ENCODE assay signal across 8 cellular contexts in genomic region chr19:42253245-42254082, GRCh38. TPM values are rescaled to one million over a fixed set of nuclear protein-coding genes. Genes with fewer than 3 reads are reported as not detected.
DNase-seq lines count a peak whose midpoint lies in the region; ATAC-seq and TF ChIP-seq lines count a peak whose summit lies in the region.

No MANE protein-coding gene starts in this region.

- peak; percentile 68 for DNase-seq in EH (ENCODE audit: low read depth)
- peak; percentile 45 for DNase-seq in activated T-helper 9 cell treated with anti-CD3 and anti-CD28 coated beads, Interleukin-2, amount 50 U/mL, for 16 hours (ENCODE audit: low read depth)
- DNase-seq in fibroblast of villous mesenchyme (ENCODE audit: low read depth) = peak; percentile 46
- DNase-seq in neural progenitor cell (ENCODE audit: low spot score) = peak; percentile 91
- DNase-seq in type B pancreatic cell (ENCODE audit: extremely low spot score, unreplicated experiment) = peak; percentile 84
- no peak for DNase-seq in GOT3 (lab: John Stamatoyannopoulos, UW)

- H3K27ac ChIP-seq in neural progenitor cell = peak overlapping the region; percentile 86

- H3K4me1 ChIP-seq in neural progenitor cell = peaks cover 34% of the 10 kb centered on the region

- peaks cover 51% of the 10 kb centered on the region for H4K20me1 ChIP-seq in neural progenitor cell (ENCODE audit: low read depth)

- no peaks in the 10 kb centered on the region for H3K27me3 ChIP-seq in neural progenitor cell

- H3F3A ChIP-seq in neural progenitor cell (ENCODE audit: low read depth) = peaks cover 42% of the 10 kb centered on the region

- H3K36me3 ChIP-seq in neural progenitor cell = no peaks in the 10 kb centered on the region

- H3K4me3 ChIP-seq in fibroblast of villous mesenchyme (ENCODE audit: low read depth, low read length) = peak overlapping the region; percentile 90
- peak overlapping the region; percentile 93 for H3K4me3 ChIP-seq in neural progenitor cell

- peak; percentile 14 for ATAC-seq in HG02852 (IDR thresholded peaks at IDR 0.05; ENCODE audit: unreplicated experiment)

- H3K27me3 Mint-ChIP-seq in neural progenitor cell (ENCODE audit: insufficient read depth, low read depth) (peaks cover 18% of the 10 kb centered on the region), type B pancreatic cell (no peaks in the 10 kb centered on the region)

- H3K4me2 ChIP-seq in neural progenitor cell = peak overlapping the region; percentile 87

- no peaks in the 10 kb centered on the region for H3K9me3 Mint-ChIP-seq in neural progenitor cell
- H3K9me3 Mint-ChIP-seq in type B pancreatic cell = no peaks in the 10 kb centered on the region

- H3K4me3 Mint-ChIP-seq in neural progenitor cell (peak overlapping the region; percentile 95), type B pancreatic cell (peak overlapping the region; percentile 95)

- no peak overlapping the region for H3K27ac Mint-ChIP-seq in neural progenitor cell
- H3K27ac Mint-ChIP-seq in type B pancreatic cell = peak overlapping the region; percentile 95

- H3K79me2 ChIP-seq in neural progenitor cell (ENCODE audit: low read depth) = peaks cover 62% of the 10 kb centered on the region

- H2AFZ ChIP-seq in neural progenitor cell (replicated peaks) = no peak overlapping the region

- peaks cover 2% of the 10 kb centered on the region for H3K36me3 Mint-ChIP-seq in neural progenitor cell
- peaks cover 3% of the 10 kb centered on the region for H3K36me3 Mint-ChIP-seq in type B pancreatic cell

- H3K4me1 Mint-ChIP-seq in neural progenitor cell = peaks cover 30% of the 10 kb centered on the region
- peaks cover 22% of the 10 kb centered on the region for H3K4me1 Mint-ChIP-seq in type B pancreatic cell (ENCODE audit: unreplicated experiment)

- no peaks in the 10 kb centered on the region for H3K9me3 ChIP-seq in neural progenitor cell (ENCODE audit: low read depth)

- TF ChIP-seq CTCF in fibroblast of villous mesenchyme (IDR thresholded peaks at IDR 0.05; ENCODE audit: insufficient read depth, low read depth, low read length) (no peak), neural progenitor cell (IDR thresholded peaks at IDR 0.05) (no peak), type B pancreatic cell (conservative IDR thresholded peaks at IDR 0.05) (no peak)

- peak overlapping the region; percentile 70 for H3K9ac ChIP-seq in neural progenitor cell

TF ChIP-seq in PFSK-1, 5 proteins besides CTCF, POLR2A, EP300 and RAD21:
- TF ChIP-seq, protein P1, sequence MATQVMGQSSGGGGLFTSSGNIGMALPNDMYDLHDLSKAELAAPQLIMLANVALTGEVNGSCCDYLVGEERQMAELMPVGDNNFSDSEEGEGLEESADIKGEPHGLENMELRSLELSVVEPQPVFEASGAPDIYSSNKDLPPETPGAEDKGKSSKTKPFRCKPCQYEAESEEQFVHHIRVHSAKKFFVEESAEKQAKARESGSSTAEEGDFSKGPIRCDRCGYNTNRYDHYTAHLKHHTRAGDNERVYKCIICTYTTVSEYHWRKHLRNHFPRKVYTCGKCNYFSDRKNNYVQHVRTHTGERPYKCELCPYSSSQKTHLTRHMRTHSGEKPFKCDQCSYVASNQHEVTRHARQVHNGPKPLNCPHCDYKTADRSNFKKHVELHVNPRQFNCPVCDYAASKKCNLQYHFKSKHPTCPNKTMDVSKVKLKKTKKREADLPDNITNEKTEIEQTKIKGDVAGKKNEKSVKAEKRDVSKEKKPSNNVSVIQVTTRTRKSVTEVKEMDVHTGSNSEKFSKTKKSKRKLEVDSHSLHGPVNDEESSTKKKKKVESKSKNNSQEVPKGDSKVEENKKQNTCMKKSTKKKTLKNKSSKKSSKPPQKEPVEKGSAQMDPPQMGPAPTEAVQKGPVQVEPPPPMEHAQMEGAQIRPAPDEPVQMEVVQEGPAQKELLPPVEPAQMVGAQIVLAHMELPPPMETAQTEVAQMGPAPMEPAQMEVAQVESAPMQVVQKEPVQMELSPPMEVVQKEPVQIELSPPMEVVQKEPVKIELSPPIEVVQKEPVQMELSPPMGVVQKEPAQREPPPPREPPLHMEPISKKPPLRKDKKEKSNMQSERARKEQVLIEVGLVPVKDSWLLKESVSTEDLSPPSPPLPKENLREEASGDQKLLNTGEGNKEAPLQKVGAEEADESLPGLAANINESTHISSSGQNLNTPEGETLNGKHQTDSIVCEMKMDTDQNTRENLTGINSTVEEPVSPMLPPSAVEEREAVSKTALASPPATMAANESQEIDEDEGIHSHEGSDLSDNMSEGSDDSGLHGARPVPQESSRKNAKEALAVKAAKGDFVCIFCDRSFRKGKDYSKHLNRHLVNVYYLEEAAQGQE (IDR thresholded peaks at IDR 0.05; ENCODE audit: insufficient read depth in 1 of 2, low read depth in 2 of 2, low read length in 2 of 2) = peak in 1 of 2 experiments; percentile 63; a peak in 2 of 4 replicates
- TF ChIP-seq TAF1 (IDR thresholded peaks at IDR 0.05; ENCODE audit: borderline replicate concordance, insufficient read depth, low read length) (peak; percentile 82; the same call in 1 of the 2 replicates), SIN3A (IDR thresholded peaks at IDR 0.05; ENCODE audit: borderline replicate concordance, insufficient read depth, low read length) (peak; percentile 83; the same call in 1 of the 2 replicates), FOXP2 (optimal IDR thresholded peaks at IDR 0.05; ENCODE audit: borderline replicate concordance, extremely low read depth, extremely low read length, insufficient read depth) (no peak), POLR2AphosphoS5 (IDR thresholded peaks at IDR 0.05; ENCODE audit: low read depth, low read length) (peak; percentile 86)

RNA-seq across cellular contexts. Expression of gene ERF, which starts 1.5 kb away (rescaled TPM):
- polyA plus RNA-seq in PFSK-1 (2012; ENCODE audit: insufficient read length, low read depth) = 157 TPM
- total RNA-seq in fibroblast of villous mesenchyme = 27.6 and 32.5 TPM in 2 replicates
- total RNA-seq in neural progenitor cell (ENCODE audit: low replicate concordance) = 43.1 and 94.8 TPM in 2 replicates
- total RNA-seq in type B pancreatic cell (ENCODE audit: low replicate concordance) = 54.9 and 78.9 TPM in 2 replicates

RNA-seq across cellular contexts. Expression of gene GSK3A, which starts 11.1 kb away (rescaled TPM):
- polyA plus RNA-seq in PFSK-1 (2012; ENCODE audit: insufficient read length, low read depth) = 129 TPM
- 16.8 and 21.2 TPM in 2 replicates for total RNA-seq in fibroblast of villous mesenchyme
- 22.5 and 41.3 TPM in 2 replicates for total RNA-seq in neural progenitor cell (ENCODE audit: low replicate concordance)
- 43.5 and 49.1 TPM in 2 replicates for total RNA-seq in type B pancreatic cell (ENCODE audit: low replicate concordance)

RNA-seq across cellular contexts. Expression of gene CIC, which starts 15.6 kb away (rescaled TPM):
- polyA plus RNA-seq in PFSK-1 (2012; ENCODE audit: insufficient read length, low read depth) = 81.2 TPM
- total RNA-seq in fibroblast of villous mesenchyme (23.7 and 26.7 TPM in 2 replicates), neural progenitor cell (ENCODE audit: low replicate concordance) (5.2 and 28.1 TPM in 2 replicates), type B pancreatic cell (ENCODE audit: low replicate concordance) (44.8 and 70.3 TPM in 2 replicates)

RNA-seq across cellular contexts. Expression of gene ZNF526, which starts 33.4 kb away (rescaled TPM):
- 27.8 TPM for polyA plus RNA-seq in PFSK-1 (2012; ENCODE audit: insufficient read length, low read depth)
- total RNA-seq in fibroblast of villous mesenchyme (14.8 and 20.3 TPM in 2 replicates), neural progenitor cell (ENCODE audit: low replicate concordance) (6.5 and 13.0 TPM in 2 replicates), type B pancreatic cell (ENCODE audit: low replicate concordance) (18.2 and 19.3 TPM in 2 replicates)

RNA-seq across cellular contexts. Expression of gene DEDD2, which starts 36.0 kb away (rescaled TPM):
- polyA plus RNA-seq in PFSK-1 (2012; ENCODE audit: insufficient read length, low read depth) = 25.0 TPM
- total RNA-seq in fibroblast of villous mesenchyme = 14.8 and 15.1 TPM in 2 replicates
- total RNA-seq in neural progenitor cell (ENCODE audit: low replicate concordance) = 19.8 and 54.2 TPM in 2 replicates
- total RNA-seq in type B pancreatic cell (ENCODE audit: low replicate concordance) = 23.7 and 29.3 TPM in 2 replicates
